In the genomic region with DNA sequence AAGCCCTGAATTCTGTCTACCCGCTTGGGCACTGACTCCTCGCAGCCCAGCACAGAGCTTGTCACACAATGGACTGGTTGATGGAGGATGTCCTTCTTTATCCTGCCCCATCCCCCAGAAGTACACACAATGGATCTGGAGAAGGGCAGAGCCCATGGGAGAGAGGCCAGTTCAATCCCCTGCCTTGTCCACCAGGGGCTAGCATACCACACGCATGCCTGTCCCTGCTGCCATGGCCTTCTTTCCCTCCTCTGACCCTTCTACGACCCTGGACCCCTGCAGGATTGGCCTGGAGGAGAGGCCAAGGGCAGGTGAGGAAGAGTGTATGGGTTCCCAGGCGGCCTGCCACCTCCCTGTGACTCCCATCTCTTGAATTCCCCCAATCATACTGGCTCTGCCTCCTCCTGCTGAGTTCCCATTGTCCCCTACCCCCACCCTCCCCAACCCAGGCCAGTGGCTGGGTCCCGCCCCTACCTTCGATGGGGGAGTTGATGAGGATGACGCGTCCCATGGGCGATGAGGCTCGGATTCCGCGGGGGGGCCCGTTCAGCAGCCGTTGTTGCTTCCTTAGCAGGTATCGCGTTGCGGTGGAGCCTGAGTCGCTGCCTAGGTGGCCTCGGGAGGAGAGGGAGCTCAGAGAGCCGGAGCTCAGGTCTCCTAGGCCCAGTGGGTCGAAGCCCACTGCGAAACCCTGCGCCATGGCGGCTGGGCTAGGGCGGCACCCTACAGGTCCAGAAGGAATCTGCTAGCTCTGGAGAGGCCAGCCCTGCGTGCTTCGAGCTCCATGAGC, we compare ENCODE assay signal across 1 cellular context.
TF ChIP-seq lines count a peak whose summit lies in the region.

No MANE protein-coding gene starts in this region.

TF ChIP-seq in HepG2, 621 proteins besides CTCF, POLR2A, EP300 and RAD21:
- TF ChIP-seq RARA (CRISPR knock-in tag; IDR thresholded peaks at IDR 0.05) (peak; percentile 62; the same call in 1 of the 2 replicates), ZFP62 (CRISPR knock-in tag; IDR thresholded peaks at IDR 0.05) (no peak), TEAD3 (CRISPR knock-in tag; optimal IDR thresholded peaks at IDR 0.05; ENCODE audit: borderline replicate concordance) (peak; percentile 58), ZNF3 (CRISPR knock-in tag; IDR thresholded peaks at IDR 0.05) (peak; percentile 74; the same call in 1 of the 2 replicates), PAWR (CRISPR knock-in tag; IDR thresholded peaks at IDR 0.05; ENCODE audit: borderline replicate concordance) (no peak), SMARCE1 (IDR thresholded peaks at IDR 0.05; ENCODE audit: borderline replicate concordance) (no peak), GTF3A (CRISPR knock-in tag; conservative IDR thresholded peaks at IDR 0.05) (no peak), ZNF160 (CRISPR knock-in tag; IDR thresholded peaks at IDR 0.05) (no peak), SP4 (CRISPR knock-in tag; IDR thresholded peaks at IDR 0.05) (0 out of 2 replicates have a peak, but pooled peaks have one; percentile 20), ZNF136 (CRISPR knock-in tag; IDR thresholded peaks at IDR 0.05; ENCODE audit: low read depth) (no peak), JUNB (CRISPR knock-in tag; IDR thresholded peaks at IDR 0.05; ENCODE audit: borderline replicate concordance) (no peak), NFATC3 (CRISPR knock-in tag; IDR thresholded peaks at IDR 0.05) (no peak), HOXA5 (CRISPR knock-in tag; IDR thresholded peaks at IDR 0.05) (no peak), CBX5 (CRISPR knock-in tag; IDR thresholded peaks at IDR 0.05; ENCODE audit: borderline replicate concordance) (no peak), ZNF883 (CRISPR knock-in tag; IDR thresholded peaks at IDR 0.05; ENCODE audit: not compliant biosample characterization) (no peak), ELF1 (CRISPR knock-in tag; IDR thresholded peaks at IDR 0.05) (no peak), KDM5B (CRISPR knock-in tag; IDR thresholded peaks at IDR 0.05; ENCODE audit: borderline replicate concordance) (peak; percentile 27; the same call in 1 of the 2 replicates), FOXK1 (CRISPR knock-in tag; IDR thresholded peaks at IDR 0.05; ENCODE audit: borderline replicate concordance, low read depth) (no peak), ZNF280B (CRISPR knock-in tag; IDR thresholded peaks at IDR 0.05; ENCODE audit: borderline replicate concordance) (no peak), NPAS2 (CRISPR knock-in tag; IDR thresholded peaks at IDR 0.05; ENCODE audit: borderline replicate concordance) (no peak), RXRA (CRISPR knock-in tag; IDR thresholded peaks at IDR 0.05) (0 out of 2 replicates have a peak, but pooled peaks have one; percentile 28)
- TF ChIP-seq, protein P1, sequence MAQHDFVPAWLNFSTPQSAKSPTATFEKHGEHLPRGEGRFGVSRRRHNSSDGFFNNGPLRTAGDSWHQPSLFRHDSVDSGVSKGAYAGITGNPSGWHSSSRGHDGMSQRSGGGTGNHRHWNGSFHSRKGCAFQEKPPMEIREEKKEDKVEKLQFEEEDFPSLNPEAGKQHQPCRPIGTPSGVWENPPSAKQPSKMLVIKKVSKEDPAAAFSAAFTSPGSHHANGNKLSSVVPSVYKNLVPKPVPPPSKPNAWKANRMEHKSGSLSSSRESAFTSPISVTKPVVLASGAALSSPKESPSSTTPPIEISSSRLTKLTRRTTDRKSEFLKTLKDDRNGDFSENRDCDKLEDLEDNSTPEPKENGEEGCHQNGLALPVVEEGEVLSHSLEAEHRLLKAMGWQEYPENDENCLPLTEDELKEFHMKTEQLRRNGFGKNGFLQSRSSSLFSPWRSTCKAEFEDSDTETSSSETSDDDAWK (CRISPR knock-in tag; IDR thresholded peaks at IDR 0.05), result no peak
- TF ChIP-seq, protein P2, sequence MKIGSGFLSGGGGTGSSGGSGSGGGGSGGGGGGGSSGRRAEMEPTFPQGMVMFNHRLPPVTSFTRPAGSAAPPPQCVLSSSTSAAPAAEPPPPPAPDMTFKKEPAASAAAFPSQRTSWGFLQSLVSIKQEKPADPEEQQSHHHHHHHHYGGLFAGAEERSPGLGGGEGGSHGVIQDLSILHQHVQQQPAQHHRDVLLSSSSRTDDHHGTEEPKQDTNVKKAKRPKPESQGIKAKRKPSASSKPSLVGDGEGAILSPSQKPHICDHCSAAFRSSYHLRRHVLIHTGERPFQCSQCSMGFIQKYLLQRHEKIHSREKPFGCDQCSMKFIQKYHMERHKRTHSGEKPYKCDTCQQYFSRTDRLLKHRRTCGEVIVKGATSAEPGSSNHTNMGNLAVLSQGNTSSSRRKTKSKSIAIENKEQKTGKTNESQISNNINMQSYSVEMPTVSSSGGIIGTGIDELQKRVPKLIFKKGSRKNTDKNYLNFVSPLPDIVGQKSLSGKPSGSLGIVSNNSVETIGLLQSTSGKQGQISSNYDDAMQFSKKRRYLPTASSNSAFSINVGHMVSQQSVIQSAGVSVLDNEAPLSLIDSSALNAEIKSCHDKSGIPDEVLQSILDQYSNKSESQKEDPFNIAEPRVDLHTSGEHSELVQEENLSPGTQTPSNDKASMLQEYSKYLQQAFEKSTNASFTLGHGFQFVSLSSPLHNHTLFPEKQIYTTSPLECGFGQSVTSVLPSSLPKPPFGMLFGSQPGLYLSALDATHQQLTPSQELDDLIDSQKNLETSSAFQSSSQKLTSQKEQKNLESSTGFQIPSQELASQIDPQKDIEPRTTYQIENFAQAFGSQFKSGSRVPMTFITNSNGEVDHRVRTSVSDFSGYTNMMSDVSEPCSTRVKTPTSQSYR (CRISPR knock-in tag; IDR thresholded peaks at IDR 0.05; ENCODE audit: borderline replicate concordance), result peak; percentile 51; the same call in 1 of the 2 replicates
- TF ChIP-seq, protein P3, sequence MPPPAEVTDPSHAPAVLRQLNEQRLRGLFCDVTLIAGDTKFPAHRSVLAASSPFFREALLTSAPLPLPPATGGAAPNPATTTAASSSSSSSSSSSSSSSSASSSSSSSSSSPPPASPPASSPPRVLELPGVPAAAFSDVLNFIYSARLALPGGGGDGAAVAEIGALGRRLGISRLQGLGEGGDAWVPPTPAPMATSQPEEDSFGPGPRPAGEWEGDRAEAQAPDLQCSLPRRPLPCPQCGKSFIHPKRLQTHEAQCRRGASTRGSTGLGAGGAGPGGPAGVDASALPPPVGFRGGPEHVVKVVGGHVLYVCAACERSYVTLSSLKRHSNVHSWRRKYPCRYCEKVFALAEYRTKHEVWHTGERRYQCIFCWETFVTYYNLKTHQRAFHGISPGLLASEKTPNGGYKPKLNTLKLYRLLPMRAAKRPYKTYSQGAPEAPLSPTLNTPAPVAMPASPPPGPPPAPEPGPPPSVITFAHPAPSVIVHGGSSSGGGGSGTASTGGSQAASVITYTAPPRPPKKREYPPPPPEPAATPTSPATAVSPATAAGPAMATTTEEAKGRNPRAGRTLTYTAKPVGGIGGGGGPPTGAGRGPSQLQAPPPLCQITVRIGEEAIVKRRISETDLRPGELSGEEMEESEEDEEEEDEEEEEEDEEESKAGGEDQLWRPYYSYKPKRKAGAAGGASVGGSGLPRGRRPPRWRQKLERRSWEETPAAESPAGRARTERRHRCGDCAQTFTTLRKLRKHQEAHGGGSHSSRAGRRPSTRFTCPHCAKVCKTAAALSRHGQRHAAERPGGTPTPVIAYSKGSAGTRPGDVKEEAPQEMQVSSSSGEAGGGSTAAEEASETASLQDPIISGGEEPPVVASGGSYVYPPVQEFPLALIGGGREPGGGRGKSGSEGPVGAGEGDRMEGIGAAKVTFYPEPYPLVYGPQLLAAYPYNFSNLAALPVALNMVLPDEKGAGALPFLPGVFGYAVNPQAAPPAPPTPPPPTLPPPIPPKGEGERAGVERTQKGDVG (CRISPR knock-in tag; IDR thresholded peaks at IDR 0.05; ENCODE audit: borderline replicate concordance), result no peak
- TF ChIP-seq, protein P4, sequence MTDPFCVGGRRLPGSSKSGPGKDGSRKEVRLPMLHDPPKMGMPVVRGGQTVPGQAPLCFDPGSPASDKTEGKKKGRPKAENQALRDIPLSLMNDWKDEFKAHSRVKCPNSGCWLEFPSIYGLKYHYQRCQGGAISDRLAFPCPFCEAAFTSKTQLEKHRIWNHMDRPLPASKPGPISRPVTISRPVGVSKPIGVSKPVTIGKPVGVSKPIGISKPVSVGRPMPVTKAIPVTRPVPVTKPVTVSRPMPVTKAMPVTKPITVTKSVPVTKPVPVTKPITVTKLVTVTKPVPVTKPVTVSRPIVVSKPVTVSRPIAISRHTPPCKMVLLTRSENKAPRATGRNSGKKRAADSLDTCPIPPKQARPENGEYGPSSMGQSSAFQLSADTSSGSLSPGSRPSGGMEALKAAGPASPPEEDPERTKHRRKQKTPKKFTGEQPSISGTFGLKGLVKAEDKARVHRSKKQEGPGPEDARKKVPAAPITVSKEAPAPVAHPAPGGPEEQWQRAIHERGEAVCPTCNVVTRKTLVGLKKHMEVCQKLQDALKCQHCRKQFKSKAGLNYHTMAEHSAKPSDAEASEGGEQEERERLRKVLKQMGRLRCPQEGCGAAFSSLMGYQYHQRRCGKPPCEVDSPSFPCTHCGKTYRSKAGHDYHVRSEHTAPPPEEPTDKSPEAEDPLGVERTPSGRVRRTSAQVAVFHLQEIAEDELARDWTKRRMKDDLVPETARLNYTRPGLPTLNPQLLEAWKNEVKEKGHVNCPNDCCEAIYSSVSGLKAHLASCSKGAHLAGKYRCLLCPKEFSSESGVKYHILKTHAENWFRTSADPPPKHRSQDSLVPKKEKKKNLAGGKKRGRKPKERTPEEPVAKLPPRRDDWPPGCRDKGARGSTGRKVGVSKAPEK (CRISPR knock-in tag; IDR thresholded peaks at IDR 0.05; ENCODE audit: borderline replicate concordance), result no peak
